In genomic region chr2:172100080-172101007, GRCh38 we compare ENCODE assay signal across 10 cellular contexts. TPM values are rescaled to one million over a fixed set of nuclear protein-coding genes. Genes with fewer than 3 reads are reported as not detected.
DNase-seq lines count a peak whose midpoint lies in the region; ATAC-seq and TF ChIP-seq lines count a peak whose summit lies in the region.
"Had no signal": no experiment of that assay in that cellular context is flagged by ENCODE, and none has a peak within 500 bp of the region (broad histone marks: within the 10 kb centered on the region; RNA-seq: fewer than 3 reads in every experiment).

No MANE protein-coding gene starts in this region.

- no peak for TF ChIP-seq POLR2A in GM18505 (IDR thresholded peaks at IDR 0.05; ENCODE audit: borderline replicate concordance, extremely low read depth, insufficient read depth, insufficient read length)

- peaks cover 76% of the 10 kb centered on the region for H4K20me1 ChIP-seq in neural progenitor cell (ENCODE audit: low read depth)

- no TSS peak for BruUV-seq in Calu3 (replicated peaks; lab: Mats Ljungman, UMichigan)

- H3K9me3 Mint-ChIP-seq in Calu3 (ENCODE audit: low read depth, unreplicated experiment), result no peaks in the 10 kb centered on the region
- H3K9me3 Mint-ChIP-seq in central memory CD8-positive, alpha-beta T cell, result no peaks in the 10 kb centered on the region
- no peaks in the 10 kb centered on the region for H3K9me3 Mint-ChIP-seq in neural progenitor cell

- intact Hi-C loops in Calu3 (cut with micrococcal nuclease; ENCODE audit: unreplicated experiment) (loop anchor here (5.0 to 10.0 kb wide), 4 partner anchors 96 to 528 kb away; partner anchors contain the start of gene HAT1), upper lobe of right lung (cut with DNase I) (no loop called here)

- peak overlapping the region; percentile 80 for H3K4me2 ChIP-seq in neural progenitor cell

- H2AFZ ChIP-seq in neural progenitor cell (replicated peaks), result peak overlapping the region; percentile 16

- no peak for TF ChIP-seq CTCF in Calu3 (IDR thresholded peaks at IDR 0.05; ENCODE audit: unreplicated experiment)
- TF ChIP-seq CTCF in neural progenitor cell (IDR thresholded peaks at IDR 0.05), result no peak
- TF ChIP-seq CTCF in upper lobe of right lung (IDR thresholded peaks at IDR 0.05), result no peak

- H3K27ac Mint-ChIP-seq in Calu3 (ENCODE audit: unreplicated experiment), result no peak overlapping the region
- H3K27ac Mint-ChIP-seq in central memory CD8-positive, alpha-beta T cell (ENCODE audit: low read depth), result peak overlapping the region; percentile 68
- H3K27ac Mint-ChIP-seq in neural progenitor cell, result no peak overlapping the region

- H3K4me3 Mint-ChIP-seq in Calu3 (ENCODE audit: low read depth, unreplicated experiment) (peak overlapping the region; percentile 18), neural progenitor cell (peak overlapping the region; percentile 85)
- H3K4me3 Mint-ChIP-seq in central memory CD8-positive, alpha-beta T cell, result peak overlapping the region; percentile 83

- H3K36me3 Mint-ChIP-seq in Calu3 (ENCODE audit: insufficient read depth, unreplicated experiment) (peaks cover 20% of the 10 kb centered on the region), neural progenitor cell (no peaks in the 10 kb centered on the region)
- H3K36me3 Mint-ChIP-seq in central memory CD8-positive, alpha-beta T cell (ENCODE audit: insufficient read depth), result peaks cover 29% of the 10 kb centered on the region

- DNase-seq in Calu3 (no peak), HuH-7 (ENCODE audit: low spot score) (peak; percentile 68), neural progenitor cell (ENCODE audit: low spot score) (peak; percentile 64), cerebellum (ENCODE audit: low spot score) (no peak), upper lobe of right lung (no peak), HPDE6-E6E7 (ENCODE audit: extremely low spot score) (no peak)
- DNase-seq in central memory CD8-positive, alpha-beta T cell (ENCODE audit: low spot score in 2 of 2), result peak in 1 of 2 donors; percentile 9

- H3K9ac ChIP-seq in neural progenitor cell, result no peak overlapping the region

- peaks cover 55% of the 10 kb centered on the region for H3K4me1 ChIP-seq in neural progenitor cell
- peaks cover 59% of the 10 kb centered on the region for H3K4me1 ChIP-seq in upper lobe of right lung

- peak overlapping the region; percentile 54 for H3K4me3 ChIP-seq in neural progenitor cell
- H3K4me3 ChIP-seq in upper lobe of right lung, result no peak overlapping the region

- no peak for ATAC-seq in central memory CD8-positive, alpha-beta T cell (replicated peaks; ENCODE audit: extremely low read depth, poor library complexity, severe bottlenecking)
- ATAC-seq in upper lobe of right lung (no peak), GM18505 (IDR thresholded peaks at IDR 0.05; ENCODE audit: unreplicated experiment) (no peak)
- ATAC-seq: pancreas had no signal

- H3K4me1 Mint-ChIP-seq in Calu3 (ENCODE audit: low read depth, unreplicated experiment) (peaks cover 50% of the 10 kb centered on the region), neural progenitor cell (peaks cover 49% of the 10 kb centered on the region)
- peaks cover 50% of the 10 kb centered on the region for H3K4me1 Mint-ChIP-seq in central memory CD8-positive, alpha-beta T cell

- H3K9me3 ChIP-seq in neural progenitor cell (ENCODE audit: low read depth) (no peaks in the 10 kb centered on the region), upper lobe of right lung (no peaks in the 10 kb centered on the region)
- H3K9me3 ChIP-seq: pancreas had no signal

- CTCF ChIA-PET in Calu3 (lab: Charles Lee), result no interaction called here

- H3F3A ChIP-seq in neural progenitor cell (ENCODE audit: low read depth), result peaks cover 71% of the 10 kb centered on the region

- H3K36me3 ChIP-seq in neural progenitor cell, result no peaks in the 10 kb centered on the region
- no peaks in the 10 kb centered on the region for H3K36me3 ChIP-seq in upper lobe of right lung
- H3K36me3 ChIP-seq: pancreas had no signal

- peaks cover 100% of the 10 kb centered on the region for H3K27me3 ChIP-seq in neural progenitor cell
- H3K27me3 ChIP-seq in upper lobe of right lung, result peaks cover 100% of the 10 kb centered on the region

- H3K27ac ChIP-seq in neural progenitor cell (no peak overlapping the region), upper lobe of right lung (no peak overlapping the region)
- H3K27ac ChIP-seq: pancreas had no signal

- H3K27me3 Mint-ChIP-seq in Calu3 (ENCODE audit: unreplicated experiment) (peaks cover 78% of the 10 kb centered on the region), neural progenitor cell (ENCODE audit: insufficient read depth, low read depth) (peaks cover 79% of the 10 kb centered on the region)
- H3K27me3 Mint-ChIP-seq in central memory CD8-positive, alpha-beta T cell, result peaks cover 84% of the 10 kb centered on the region

- H3K79me2 ChIP-seq in neural progenitor cell (ENCODE audit: low read depth), result no peaks in the 10 kb centered on the region

RNA-seq across cellular contexts. Expression of gene DLX2, which starts 2.4 kb away (rescaled TPM):
- not detected in 2 replicates for total RNA-seq in Calu3 (2022)
- 0.19 TPM in 1 of 2 replicates, not detected in the other for total RNA-seq in neural progenitor cell (ENCODE audit: low replicate concordance)
- not detected for total RNA-seq in cerebellum
- not detected for total RNA-seq in upper lobe of right lung
- total RNA-seq: pancreas had no signal

RNA-seq across cellular contexts. Expression of gene DLX1, which starts 15.0 kb away (rescaled TPM):
- not detected in 2 replicates for total RNA-seq in Calu3 (2022)
- not detected in 2 replicates for total RNA-seq in neural progenitor cell (ENCODE audit: low replicate concordance)
- total RNA-seq in cerebellum, result not detected
- not detected for total RNA-seq in upper lobe of right lung
- total RNA-seq: fibroblast of villous mesenchyme had no signal

Comparison
In these comparisons a context has a peak if more than half of its experiments do, and no peak if none do; other contexts are left out.
1. DNase-seq: peak in HuH-7 (single experiment) and neural progenitor cell (single experiment); none in Calu3 (single experiment), cerebellum (single experiment), upper lobe of right lung (single experiment) and HPDE6-E6E7 (single experiment).
2. H3K4me3 Mint-ChIP-seq: peak in every context shown above with its lines; median percentile 85 in neural progenitor cell; 83 in central memory CD8-positive, alpha-beta T cell; 18 in Calu3.